Comparison of ENCODE assay signal across 30 cellular contexts in the genomic region with DNA sequence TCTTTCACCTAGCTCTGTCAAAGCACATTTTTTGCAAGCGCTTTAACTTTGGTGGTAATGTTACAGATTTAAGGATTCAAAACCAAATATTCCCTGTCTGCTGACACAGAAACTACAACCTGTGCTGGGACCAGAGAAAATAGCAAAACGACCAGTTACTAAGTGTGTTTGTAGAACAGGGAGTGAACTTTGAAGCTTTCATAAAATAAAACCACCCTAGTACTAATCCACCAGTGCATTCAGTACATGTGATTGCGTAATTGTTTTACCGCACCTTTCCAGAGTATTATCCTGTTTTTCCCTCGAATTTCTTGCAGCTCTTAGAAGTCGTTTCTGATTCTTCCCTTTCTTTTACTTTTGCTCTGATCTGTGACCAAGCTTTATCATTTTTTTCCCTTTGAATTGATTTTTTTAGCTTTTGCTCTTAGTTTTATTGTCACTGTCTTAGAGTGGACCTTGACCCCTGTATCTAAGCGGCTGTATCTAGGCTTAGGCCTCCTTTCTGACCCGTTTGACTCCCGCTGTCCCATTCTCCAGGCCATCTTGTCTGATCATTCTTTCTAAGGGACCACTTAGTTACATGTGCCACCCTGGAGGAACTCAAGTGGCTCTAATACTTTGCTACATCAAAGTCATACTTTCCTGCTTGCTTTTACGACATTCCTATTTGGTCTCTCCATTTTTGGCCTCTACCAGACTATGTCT. TPM values are rescaled to one million over a fixed set of nuclear protein-coding genes. Genes with fewer than 3 reads are reported as not detected.
DNase-seq lines count a peak whose midpoint lies in the region; ATAC-seq, FAIRE-seq and TF ChIP-seq lines count a peak whose summit lies in the region.
"Had no signal": no experiment of that assay in that cellular context is flagged by ENCODE, and none has a peak within 500 bp of the region (broad histone marks: within the 10 kb centered on the region; RNA-seq: fewer than 3 reads in every experiment).

No MANE protein-coding gene starts in this region.

- H3K27me3 ChIP-seq in lower lobe of right lung (ENCODE audit: low read depth): no peaks in the 10 kb centered on the region
- no peaks in the 10 kb centered on the region for H3K27me3 ChIP-seq in small intestine (ENCODE audit: control insufficient read depth in 2 of 2, insufficient read depth in 2 of 2, low read length in 2 of 2)
- H3K27me3 ChIP-seq: BLaER1, gastrocnemius medialis had no signal

- DNase-seq in epithelial cell of proximal tubule (ENCODE audit: low read depth) (no peak), lower lobe of right lung (no peak), small intestine (peak; percentile 86), NCI-H2107 treated with DMSO at 0.1 percent for 48 hours (lab: John Stamatoyannopoulos, UW; ENCODE audit: unreplicated experiment) (no peak)
- no peak for DNase-seq in stimulated activated CD8-positive, alpha-beta memory T cell treated with anti-CD3 and anti-CD28 coated beads, Interleukin-4, amount 100 ng/mL, for 48 hours
- DNase-seq: activated CD4-positive, alpha-beta T cell treated with anti-CD3 and anti-CD28 coated beads, Interleukin-2, amount 50 U/mL, for 48 hours; activated CD4-positive, CD25-positive, alpha-beta regulatory T cell treated with anti-CD3 and anti-CD28 coated beads, Interleukin-2, amount 50 U/mL, for 72 hours; activated naive CD4-positive, alpha-beta T cell treated with Interleukin-2 at 50 U/mL for 16 hours; central memory CD4-positive, alpha-beta T cell; gastrocnemius medialis; NCI-H1105 treated with DMSO at 0.1 percent for 48 hours; NCI-H1930; NCI-H226; NCI-H526 treated with DMSO at 0.1 percent for 48 hours; PC-9; stimulated activated CD4-positive, alpha-beta T cell treated with anti-CD3 and anti-CD28 coated beads, Interleukin-15, amount 100 ng/mL, for 24 hours; stimulated activated CD4-positive, alpha-beta T cell treated with anti-CD3 and anti-CD28 coated beads, Interleukin-4, amount 100 ng/mL, for 4 hours; T-helper 2 cell; trophoblast cell had no signal

- 22 to 73% (median 50%) methylated on average over 10 of the region's 10 CpGs for WGBS in small intestine, 3 donors

- peak; percentile 27 to 68 for ATAC-seq in lower lobe of right lung
- ATAC-seq in HG02642 (IDR thresholded peaks at IDR 0.05; ENCODE audit: poor library complexity, unreplicated experiment): no peak
- ATAC-seq in GM21723 (IDR thresholded peaks at IDR 0.05; ENCODE audit: unreplicated experiment): no peak
- ATAC-seq: gastrocnemius medialis; HCT116; Right ventricle myocardium inferior; SK-N-SH treated with all-trans-retinoic acid at 6 μM for 48 hours; stimulated activated effector memory CD8-positive, alpha-beta T cell treated with anti-CD3 and anti-CD28 coated beads, Interleukin-12 subunit alpha, Interleukin-12 subunit beta, amount 100 ng/mL, for 72 hours had no signal

- no peak for FAIRE-seq in small intestine (lab: Jason Lieb, UNC)
- FAIRE-seq: endometrium, GM12892 had no signal

- TF ChIP-seq EP300 in Ishikawa (IDR thresholded peaks at IDR 0.05; ENCODE audit: borderline replicate concordance): no peak

- TF ChIP-seq CTCF in epithelial cell of proximal tubule (conservative IDR thresholded peaks at IDR 0.05; ENCODE audit: low read depth, low read length) (no peak), lower lobe of right lung (IDR thresholded peaks at IDR 0.05) (no peak)

- peaks cover 14% of the 10 kb centered on the region for H3K4me1 ChIP-seq in lower lobe of right lung
- peaks cover 2 to 10% of the 10 kb centered on the region in 2 donors for H3K4me1 ChIP-seq in small intestine (ENCODE audit: control insufficient read depth in 2 of 2, insufficient read depth in 1 of 2, low read depth in 1 of 2, low read length in 1 of 2)
- H3K4me1 ChIP-seq: prostate gland had no signal

- intact Hi-C loops in lower lobe of right lung (cut with DNase I): no loop called here

- H3K4me3 ChIP-seq in epithelial cell of proximal tubule (ENCODE audit: low read depth, low read length): peak overlapping the region; percentile 18
- no peak overlapping the region for H3K4me3 ChIP-seq in lower lobe of right lung
- H3K4me3 ChIP-seq in small intestine (ENCODE audit: low read depth in 1 of 2, low read length in 2 of 2): no peak overlapping the region
- H3K4me3 ChIP-seq: BLaER1, gastrocnemius medialis, PC-9, prostate gland had no signal

- TF ChIP-seq RAD21 in Ishikawa (IDR thresholded peaks at IDR 0.05; ENCODE audit: low read depth): no peak

- H3K27ac ChIP-seq in lower lobe of right lung (no peak overlapping the region), small intestine (ENCODE audit: low read depth in 1 of 2, low read length in 1 of 2) (peak overlapping the region; percentile 49 to 64)
- H3K27ac ChIP-seq: BLaER1, gastrocnemius medialis, PC-9, prostate gland had no signal

- H3K9me3 ChIP-seq in lower lobe of right lung: no peaks in the 10 kb centered on the region
- H3K9me3 ChIP-seq in small intestine (ENCODE audit: control insufficient read depth, low read depth): no peaks in the 10 kb centered on the region
- H3K9me3 ChIP-seq: gastrocnemius medialis, prostate gland had no signal

- no peaks in the 10 kb centered on the region for H3K36me3 ChIP-seq in lower lobe of right lung
- no peaks in the 10 kb centered on the region for H3K36me3 ChIP-seq in small intestine (ENCODE audit: control insufficient read depth in 2 of 2, insufficient read depth in 2 of 2, low read length in 2 of 2)
- H3K36me3 ChIP-seq: gastrocnemius medialis, prostate gland had no signal

TF ChIP-seq in Ishikawa, 13 proteins besides CTCF, POLR2A, EP300 and RAD21:
- TF ChIP-seq ZBTB7A (IDR thresholded peaks at IDR 0.05; ENCODE audit: low read depth): no peak
- TF ChIP-seq CEBPB (IDR thresholded peaks at IDR 0.05): peak; percentile 77

RNA-seq across cellular contexts. Expression of a gene that starts 16.4 kb away (rescaled TPM):
- total RNA-seq in epithelial cell of proximal tubule (33.9 and 61.6 TPM in 2 replicates), lower lobe of right lung (46.8 TPM)
- 10 to 100 TPM; 23.3 to 50.1 (median 29.2) TPM for polyA plus RNA-seq in small intestine

Comparison
In these comparisons a context has a peak if more than half of its experiments do, and no peak if none do; other contexts are left out.
1. ATAC-seq: peak in lower lobe of right lung (2 of 2); none in HG02642 (single experiment) and GM21723 (single experiment).